1 cellular context compared by ENCODE assay signal in genomic region chr15:73628976-73629854, GRCh38.
TF ChIP-seq lines count a peak whose summit lies in the region.

No MANE protein-coding gene starts in this region.

TF ChIP-seq in HEK293, 187 proteins besides CTCF, POLR2A, EP300 and RAD21 (continued from another document):
- TF ChIP-seq ZNF26 (tag by site-specific recombination; IDR thresholded peaks at IDR 0.05) (no peak), ZBTB26 (tag by site-specific recombination; optimal IDR thresholded peaks at IDR 0.05) (no peak), ATF2 (tag by site-specific recombination; IDR thresholded peaks at IDR 0.05; ENCODE audit: low read depth) (peak; percentile 70), ZNF114 (tag by site-specific recombination; IDR thresholded peaks at IDR 0.05) (no peak), ZNF433 (tag by site-specific recombination; IDR thresholded peaks at IDR 0.05; ENCODE audit: low read depth) (no peak), ZNF416 (tag by site-specific recombination; IDR thresholded peaks at IDR 0.05) (no peak), ZNF585B (tag by site-specific recombination; IDR thresholded peaks at IDR 0.05) (no peak), ZNF335 (tag by site-specific recombination; conservative IDR thresholded peaks at IDR 0.05) (no peak; the same call in 1 of the 2 replicates), ZNF629 (tag by site-specific recombination; IDR thresholded peaks at IDR 0.05) (peak; percentile 67), ZBTB10 (tag by site-specific recombination; IDR thresholded peaks at IDR 0.05) (no peak), ZNF488 (tag by site-specific recombination; IDR thresholded peaks at IDR 0.05) (no peak), ZNF843 (tag by site-specific recombination; IDR thresholded peaks at IDR 0.05) (no peak; the same call in 1 of the 2 replicates), HOXD13 (CRISPR knock-in tag; IDR thresholded peaks at IDR 0.05; ENCODE audit: borderline replicate concordance) (no peak), TCF7L2 (IDR thresholded peaks at IDR 0.05; ENCODE audit: borderline replicate concordance, low read depth, low read length) (no peak), ZNF624 (tag by site-specific recombination; IDR thresholded peaks at IDR 0.05) (no peak), ZNF768 (tag by site-specific recombination; IDR thresholded peaks at IDR 0.05) (no peak), ZSCAN16 (tag by site-specific recombination; IDR thresholded peaks at IDR 0.05) (no peak), SCRT1 (tag by site-specific recombination; IDR thresholded peaks at IDR 0.05; ENCODE audit: borderline replicate concordance) (no peak), ZNF292 (tag by site-specific recombination; IDR thresholded peaks at IDR 0.05; ENCODE audit: borderline replicate concordance, low read depth) (no peak), ZBTB17 (tag by site-specific recombination; IDR thresholded peaks at IDR 0.05) (peak; percentile 36; the same call in 1 of the 2 replicates), ZNF23 (tag by site-specific recombination; IDR thresholded peaks at IDR 0.05; ENCODE audit: borderline replicate concordance) (no peak), ZNF776 (tag by site-specific recombination; IDR thresholded peaks at IDR 0.05; ENCODE audit: borderline replicate concordance) (no peak), BCL6B (tag by site-specific recombination; IDR thresholded peaks at IDR 0.05) (no peak), ZBTB49 (tag by site-specific recombination; IDR thresholded peaks at IDR 0.05; ENCODE audit: low read depth) (no peak), ZNF112 (tag by site-specific recombination; IDR thresholded peaks at IDR 0.05) (no peak), ZSCAN23 (tag by site-specific recombination; IDR thresholded peaks at IDR 0.05) (peak; percentile 82; the same call in 1 of the 2 replicates), ZNF791 (tag by site-specific recombination; IDR thresholded peaks at IDR 0.05) (no peak), ELK4 (IDR thresholded peaks at IDR 0.05; ENCODE audit: borderline replicate concordance, low read depth, low read length) (no peak), GLIS2 (tag by site-specific recombination; IDR thresholded peaks at IDR 0.05) (no peak), ZNF48 (tag by site-specific recombination; IDR thresholded peaks at IDR 0.05) (no peak), ZNF560 (tag by site-specific recombination; IDR thresholded peaks at IDR 0.05; ENCODE audit: borderline replicate concordance) (no peak), ZNF324 (tag by site-specific recombination; IDR thresholded peaks at IDR 0.05) (no peak), KLF1 (tag by site-specific recombination; IDR thresholded peaks at IDR 0.05) (no peak), KLF9 (tag by site-specific recombination; IDR thresholded peaks at IDR 0.05; ENCODE audit: low read depth) (no peak), ZNF248 (tag by site-specific recombination; IDR thresholded peaks at IDR 0.05) (no peak), ZNF558 (tag by site-specific recombination; IDR thresholded peaks at IDR 0.05) (no peak), ZNF423 (tag by site-specific recombination; IDR thresholded peaks at IDR 0.05) (no peak), ZNF19 (tag by site-specific recombination; IDR thresholded peaks at IDR 0.05; ENCODE audit: low read depth) (no peak), ZFHX2 (tag by site-specific recombination; conservative IDR thresholded peaks at IDR 0.05) (no peak), ZNF311 (tag by site-specific recombination; IDR thresholded peaks at IDR 0.05; ENCODE audit: borderline replicate concordance) (no peak)
